1 cellular context compared by ENCODE assay signal in the genomic region with DNA sequence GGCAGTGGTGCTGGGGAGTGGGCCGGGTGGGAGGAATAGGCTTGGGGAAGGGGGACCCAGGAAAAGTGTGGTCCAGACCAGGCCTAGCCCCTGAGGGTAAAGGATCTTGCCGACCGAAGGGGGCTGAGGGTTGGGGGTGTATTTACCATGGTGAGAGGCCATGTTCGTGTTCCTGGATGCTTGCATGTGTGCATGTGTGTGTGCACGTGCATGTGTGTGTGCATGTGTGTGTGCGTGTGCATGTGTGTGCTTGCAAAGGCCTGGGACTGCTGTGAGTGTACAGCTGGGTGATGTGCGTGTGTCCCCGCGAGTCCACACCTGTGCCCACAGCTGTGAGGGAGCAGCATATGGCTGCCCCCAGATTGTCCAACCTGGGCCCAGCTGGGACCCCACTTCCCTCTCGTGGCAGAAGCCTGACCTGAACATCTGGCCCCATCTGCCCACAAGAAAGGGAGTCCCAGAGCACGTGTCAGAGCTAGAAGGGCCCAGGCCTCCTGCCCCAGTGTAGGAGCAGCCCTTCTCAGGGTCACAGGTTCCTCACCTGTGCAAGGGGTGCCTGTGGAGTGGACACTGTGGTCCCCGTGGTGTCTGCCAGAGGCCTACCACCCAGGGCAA.
TF ChIP-seq lines count a peak whose summit lies in the region.

No MANE protein-coding gene starts in this region.

TF ChIP-seq in IMR-90, 13 proteins besides CTCF, POLR2A, EP300 and RAD21:
- TF ChIP-seq, protein P1, sequence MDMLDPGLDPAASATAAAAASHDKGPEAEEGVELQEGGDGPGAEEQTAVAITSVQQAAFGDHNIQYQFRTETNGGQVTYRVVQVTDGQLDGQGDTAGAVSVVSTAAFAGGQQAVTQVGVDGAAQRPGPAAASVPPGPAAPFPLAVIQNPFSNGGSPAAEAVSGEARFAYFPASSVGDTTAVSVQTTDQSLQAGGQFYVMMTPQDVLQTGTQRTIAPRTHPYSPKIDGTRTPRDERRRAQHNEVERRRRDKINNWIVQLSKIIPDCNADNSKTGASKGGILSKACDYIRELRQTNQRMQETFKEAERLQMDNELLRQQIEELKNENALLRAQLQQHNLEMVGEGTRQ (IDR thresholded peaks at IDR 0.05; ENCODE audit: low read depth, low read length) = no peak
- TF ChIP-seq RFX5 (IDR thresholded peaks at IDR 0.05; ENCODE audit: low read depth, low read length) (no peak), BHLHE40 (IDR thresholded peaks at IDR 0.05; ENCODE audit: low read depth, low read length) (no peak), MXI1 (IDR thresholded peaks at IDR 0.05; ENCODE audit: borderline replicate concordance, low read depth, low read length) (no peak), MAZ (IDR thresholded peaks at IDR 0.05; ENCODE audit: borderline replicate concordance, low read depth, low read length) (no peak), NFE2L2 (IDR thresholded peaks at IDR 0.05; ENCODE audit: low read depth, low read length) (no peak), SMC3 (IDR thresholded peaks at IDR 0.05; ENCODE audit: low read depth, low read length) (no peak), CHD1 (IDR thresholded peaks at IDR 0.05; ENCODE audit: low read depth, low read length) (no peak), CEBPB (IDR thresholded peaks at IDR 0.05; ENCODE audit: low read depth, low read length) (no peak), MAFK (IDR thresholded peaks at IDR 0.05; ENCODE audit: low read depth, low read length) (no peak), FOS (IDR thresholded peaks at IDR 0.05; ENCODE audit: low read depth, low read length) (no peak), RCOR1 (IDR thresholded peaks at IDR 0.05; ENCODE audit: insufficient replicate concordance, low read length) (no peak)
- TF ChIP-seq, protein P2, sequence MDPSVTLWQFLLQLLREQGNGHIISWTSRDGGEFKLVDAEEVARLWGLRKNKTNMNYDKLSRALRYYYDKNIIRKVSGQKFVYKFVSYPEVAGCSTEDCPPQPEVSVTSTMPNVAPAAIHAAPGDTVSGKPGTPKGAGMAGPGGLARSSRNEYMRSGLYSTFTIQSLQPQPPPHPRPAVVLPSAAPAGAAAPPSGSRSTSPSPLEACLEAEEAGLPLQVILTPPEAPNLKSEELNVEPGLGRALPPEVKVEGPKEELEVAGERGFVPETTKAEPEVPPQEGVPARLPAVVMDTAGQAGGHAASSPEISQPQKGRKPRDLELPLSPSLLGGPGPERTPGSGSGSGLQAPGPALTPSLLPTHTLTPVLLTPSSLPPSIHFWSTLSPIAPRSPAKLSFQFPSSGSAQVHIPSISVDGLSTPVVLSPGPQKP (IDR thresholded peaks at IDR 0.05; ENCODE audit: borderline replicate concordance, low read depth, low read length) = no peak
